Comparison of ENCODE assay signal across 8 cellular contexts in the genomic region with DNA sequence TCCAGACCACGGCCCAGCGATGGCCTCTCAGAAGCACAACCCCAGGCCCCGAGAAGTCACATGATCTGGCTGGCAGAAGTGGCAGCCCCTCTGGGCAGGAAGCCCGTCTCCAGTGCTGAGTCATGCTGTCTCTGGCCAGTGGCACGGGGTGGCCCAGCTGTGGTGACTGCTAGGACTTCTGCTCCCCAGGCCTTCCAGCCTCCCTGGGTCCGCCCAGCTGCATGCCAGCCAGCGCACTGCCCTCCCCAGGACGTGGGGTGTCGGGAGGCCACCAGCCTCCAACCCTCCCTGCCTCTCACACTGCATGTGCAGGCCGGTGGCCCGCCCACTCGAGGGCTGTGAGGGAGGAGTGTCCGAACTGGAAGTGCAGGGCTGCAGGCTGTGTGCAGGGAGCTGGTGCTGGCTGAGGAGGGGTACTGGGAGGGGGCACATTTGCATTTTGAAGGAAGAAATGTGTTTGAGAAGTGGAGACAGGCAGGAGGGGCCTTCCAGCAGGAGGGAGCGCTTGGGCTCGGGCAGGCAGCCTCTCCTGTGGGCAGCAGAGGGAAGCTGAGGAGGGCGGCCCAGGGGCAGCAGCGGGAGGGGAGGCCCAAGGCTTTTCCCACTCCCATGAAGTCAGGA. TPM values are rescaled to one million over a fixed set of nuclear protein-coding genes. Genes with fewer than 3 reads are reported as not detected.
DNase-seq lines count a peak whose midpoint lies in the region; ATAC-seq and TF ChIP-seq lines count a peak whose summit lies in the region.

No MANE protein-coding gene starts in this region.

- H3K36me3 ChIP-seq in prostate gland, result no peaks in the 10 kb centered on the region

- WGBS in prostate gland, result 47% methylated on average over 17 of the region's 17 CpGs

- intact Hi-C loops in Right ventricle myocardium inferior (cut with DNase I) (no loop called here), prostate gland (cut with DNase I) (no loop called here)

- ATAC-seq in Right ventricle myocardium inferior (peak; percentile 92), HG03354 (IDR thresholded peaks at IDR 0.05; ENCODE audit: poor library complexity, severe bottlenecking, unreplicated experiment) (no peak), HG02571 (IDR thresholded peaks at IDR 0.05; ENCODE audit: unreplicated experiment) (no peak)

- no peak overlapping the region for H3K4me3 ChIP-seq in prostate gland

- no peak for TF ChIP-seq POLR2A in prostate gland (IDR thresholded peaks at IDR 0.05)

- H3K4me1 ChIP-seq in prostate gland (replicated peaks), result peaks cover 6% of the 10 kb centered on the region

- no peaks in the 10 kb centered on the region for H3K9me3 ChIP-seq in prostate gland

- TF ChIP-seq CTCF in prostate gland (IDR thresholded peaks at IDR 0.05), result no peak

- H3K27me3 ChIP-seq in prostate gland (replicated peaks; ENCODE audit: insufficient read depth), result no peaks in the 10 kb centered on the region

- H3K27ac ChIP-seq in prostate gland, result no peak overlapping the region

- DNase-seq in SIG-M5 treated with dmso at 0.1 percent for 504 hours (lab: John Stamatoyannopoulos, UW; ENCODE audit: unreplicated experiment) (peak; percentile 21), SIG-M5 (lab: John Stamatoyannopoulos, UW) (no peak), T1000 (lab: John Stamatoyannopoulos, UW) (peak; percentile 51), Right ventricle myocardium inferior (ENCODE audit: missing footprints) (peak; percentile 90), prostate gland (ENCODE audit: low spot score) (peak; percentile 35), NCI-H1105 treated with DMSO at 0.1 percent for 48 hours (lab: John Stamatoyannopoulos, UW) (no peak)

RNA-seq across cellular contexts. Expression of gene HPCAL1, which starts 17.0 kb away (rescaled TPM):
- 41.9 TPM for total RNA-seq in Right ventricle myocardium inferior
- 100 to 1,000 TPM in 1 of 2 donors, 10 to 100 TPM in 1; 22.5 to 203 TPM for total RNA-seq in prostate gland

Comparison
In these comparisons a context has a peak if more than half of its experiments do, and no peak if none do; other contexts are left out.
1. DNase-seq: peak in SIG-M5 treated with dmso at 0.1 percent for 504 hours (single experiment), T1000 (single experiment), Right ventricle myocardium inferior (single experiment) and prostate gland (single experiment); none in SIG-M5 (single experiment) and NCI-H1105 treated with DMSO at 0.1 percent for 48 hours (single experiment).